Comparison of ENCODE assay signal across 8 cellular contexts in the genomic region with DNA sequence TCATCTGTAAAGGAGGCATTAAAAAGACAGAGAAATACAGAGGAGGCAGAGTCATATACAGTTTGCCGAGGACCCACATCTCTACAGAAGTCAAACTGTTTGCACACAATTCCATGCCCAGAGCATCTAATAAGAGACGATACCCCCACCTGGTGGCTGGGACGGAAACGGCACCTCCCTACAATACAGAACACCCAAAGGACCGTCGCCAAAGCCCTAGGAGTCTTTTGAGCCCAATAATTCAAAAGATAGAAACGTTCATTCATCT. TPM values are rescaled to one million over a fixed set of nuclear protein-coding genes. Genes with fewer than 3 reads are reported as not detected.
DNase-seq lines count a peak whose midpoint lies in the region; ATAC-seq, FAIRE-seq and TF ChIP-seq lines count a peak whose summit lies in the region.

No MANE protein-coding gene starts in this region.

- intact Hi-C loops in sciatic nerve (cut with DNase I) = no loop called here

- H3K27me3 ChIP-seq in astrocyte (ENCODE audit: insufficient read depth, low read length) = no peaks in the 10 kb centered on the region
- no peaks in the 10 kb centered on the region for H3K27me3 ChIP-seq in hepatocyte

- H3K9me2 ChIP-seq in hepatocyte (replicated peaks; ENCODE audit: insufficient read depth) = no peaks in the 10 kb centered on the region

- H3K79me2 ChIP-seq in astrocyte (ENCODE audit: insufficient read depth, low read length) = peaks cover 70% of the 10 kb centered on the region
- peaks cover 61% of the 10 kb centered on the region for H3K79me2 ChIP-seq in hepatocyte

- H2AFZ ChIP-seq in astrocyte (ENCODE audit: low read depth, low read length) (no peak overlapping the region), hepatocyte (no peak overlapping the region)

- peak overlapping the region; percentile 96 for H3K4me2 ChIP-seq in astrocyte (ENCODE audit: low read length)
- peak overlapping the region; percentile 85 for H3K4me2 ChIP-seq in hepatocyte

- ATAC-seq in GM18499 (IDR thresholded peaks at IDR 0.05; ENCODE audit: insufficient read depth, unreplicated experiment) (peak; percentile 28), HG02973 (IDR thresholded peaks at IDR 0.05; ENCODE audit: unreplicated experiment) (peak; percentile 21), sciatic nerve (peak; percentile 45)

- peaks cover 5% of the 10 kb centered on the region for H3K36me3 Mint-ChIP-seq in astrocyte (ENCODE audit: low read depth, unreplicated experiment)

- no peaks in the 10 kb centered on the region for H3K9me3 ChIP-seq in astrocyte (ENCODE audit: insufficient read depth, low read depth, low read length)
- no peaks in the 10 kb centered on the region for H3K9me3 ChIP-seq in hepatocyte (ENCODE audit: low read depth)

- WGBS in hepatocyte (ENCODE audit: low lambda C conversion rate, missing lambda C conversion rate) = 1% methylated on average over 7 of the region's 7 CpGs

- H3K9me3 Mint-ChIP-seq in astrocyte (ENCODE audit: unreplicated experiment) = no peaks in the 10 kb centered on the region

- H4K20me1 ChIP-seq in astrocyte (ENCODE audit: insufficient read depth, low read length) (peaks cover 52% of the 10 kb centered on the region), hepatocyte (ENCODE audit: insufficient read depth, poor library complexity, severe bottlenecking) (peaks cover 20% of the 10 kb centered on the region)

- peaks cover 4% of the 10 kb centered on the region for H3K36me3 ChIP-seq in astrocyte (ENCODE audit: insufficient read depth, low read length)
- H3K36me3 ChIP-seq in hepatocyte (replicated peaks; ENCODE audit: insufficient read depth, low read depth) = no peaks in the 10 kb centered on the region

- peak; percentile 85 to 89 for DNase-seq in NCI-H1930 (lab: John Stamatoyannopoulos, UW)
- peak; percentile 81 for DNase-seq in T-helper 22 cell (ENCODE audit: low read depth)
- peak; percentile 74 for DNase-seq in astrocyte (ENCODE audit: low read depth)
- DNase-seq in hepatocyte (ENCODE audit: low spot score) = peak; percentile 95
- peak; percentile 95 for DNase-seq in sciatic nerve (ENCODE audit: low spot score)
- no peak for DNase-seq in HPDE6-E6E7 (ENCODE audit: extremely low spot score)

- peak overlapping the region; percentile 43 for H3K27ac Mint-ChIP-seq in astrocyte (ENCODE audit: unreplicated experiment)

- H3K27ac ChIP-seq in astrocyte (ENCODE audit: low read depth, low read length) (peak overlapping the region; percentile 97), hepatocyte (peak overlapping the region; percentile 100)

- peak; percentile 37 for FAIRE-seq in astrocyte (lab: Jason Lieb, UNC)

- H3K27me3 Mint-ChIP-seq in astrocyte (ENCODE audit: low read depth, unreplicated experiment) = no peaks in the 10 kb centered on the region

- peak overlapping the region; percentile 90 for H3K4me3 Mint-ChIP-seq in astrocyte (ENCODE audit: unreplicated experiment)

- H3K4me1 ChIP-seq in astrocyte (ENCODE audit: insufficient read depth, low read length) = peaks cover 51% of the 10 kb centered on the region
- H3K4me1 ChIP-seq in hepatocyte (ENCODE audit: insufficient read depth) = peaks cover 18% of the 10 kb centered on the region

- peak overlapping the region; percentile 90 for H3K9ac ChIP-seq in astrocyte (ENCODE audit: low read length)

- H3K4me1 Mint-ChIP-seq in astrocyte (ENCODE audit: low read depth, unreplicated experiment) = peaks cover 32% of the 10 kb centered on the region

- H3K4me3 ChIP-seq in astrocyte (ENCODE audit: insufficient read depth, low read depth, low read length) (peak overlapping the region; percentile 18), hepatocyte (no peak overlapping the region)

- peak; percentile 97 for TF ChIP-seq CTCF in astrocyte (IDR thresholded peaks at IDR 0.05; ENCODE audit: insufficient read depth, low read depth, low read length)
- TF ChIP-seq CTCF in hepatocyte (IDR thresholded peaks at IDR 0.05; ENCODE audit: poor library complexity) = peak; percentile 95

RNA-seq across cellular contexts. Expression of a gene that starts 0.7 kb away (rescaled TPM):
- total RNA-seq in astrocyte (101 and 102 TPM in 2 replicates), hepatocyte (17.7 and 25.3 TPM in 2 replicates), sciatic nerve (89.2 TPM)
- polyA plus RNA-seq in hepatocyte = 34.0 and 44.0 TPM in 2 replicates

RNA-seq across cellular contexts. Expression of a gene that starts 5.1 kb away (rescaled TPM):
- 21.6 and 28.0 TPM in 2 replicates for total RNA-seq in astrocyte
- total RNA-seq in hepatocyte = 72.9 and 95.8 TPM in 2 replicates
- polyA plus RNA-seq in hepatocyte = 1,034 and 1,087 TPM in 2 replicates
- total RNA-seq in sciatic nerve = 342 TPM

RNA-seq across cellular contexts. Expression of a gene that starts 20.6 kb away (rescaled TPM):
- total RNA-seq in astrocyte (27.0 and 29.9 TPM in 2 replicates), hepatocyte (18.9 and 21.4 TPM in 2 replicates), sciatic nerve (37.2 TPM)
- 27.9 and 38.6 TPM in 2 replicates for polyA plus RNA-seq in hepatocyte

RNA-seq across cellular contexts. Expression of a gene that starts 20.9 kb away (rescaled TPM):
- 42.0 and 43.2 TPM in 2 replicates for total RNA-seq in astrocyte
- total RNA-seq in hepatocyte = 30.4 and 42.5 TPM in 2 replicates
- 53.5 and 54.4 TPM in 2 replicates for polyA plus RNA-seq in hepatocyte
- total RNA-seq in sciatic nerve = 38.7 TPM

RNA-seq across cellular contexts. Expression of a gene that starts 24.0 kb away (rescaled TPM):
- 1,194 and 1,329 TPM in 2 replicates for total RNA-seq in astrocyte
- 63.8 and 115 TPM in 2 replicates for total RNA-seq in hepatocyte
- 409 and 411 TPM in 2 replicates for polyA plus RNA-seq in hepatocyte
- 1,367 TPM for total RNA-seq in sciatic nerve
